Comparison of ENCODE assay signal across 18 cellular contexts in the genomic region with DNA sequence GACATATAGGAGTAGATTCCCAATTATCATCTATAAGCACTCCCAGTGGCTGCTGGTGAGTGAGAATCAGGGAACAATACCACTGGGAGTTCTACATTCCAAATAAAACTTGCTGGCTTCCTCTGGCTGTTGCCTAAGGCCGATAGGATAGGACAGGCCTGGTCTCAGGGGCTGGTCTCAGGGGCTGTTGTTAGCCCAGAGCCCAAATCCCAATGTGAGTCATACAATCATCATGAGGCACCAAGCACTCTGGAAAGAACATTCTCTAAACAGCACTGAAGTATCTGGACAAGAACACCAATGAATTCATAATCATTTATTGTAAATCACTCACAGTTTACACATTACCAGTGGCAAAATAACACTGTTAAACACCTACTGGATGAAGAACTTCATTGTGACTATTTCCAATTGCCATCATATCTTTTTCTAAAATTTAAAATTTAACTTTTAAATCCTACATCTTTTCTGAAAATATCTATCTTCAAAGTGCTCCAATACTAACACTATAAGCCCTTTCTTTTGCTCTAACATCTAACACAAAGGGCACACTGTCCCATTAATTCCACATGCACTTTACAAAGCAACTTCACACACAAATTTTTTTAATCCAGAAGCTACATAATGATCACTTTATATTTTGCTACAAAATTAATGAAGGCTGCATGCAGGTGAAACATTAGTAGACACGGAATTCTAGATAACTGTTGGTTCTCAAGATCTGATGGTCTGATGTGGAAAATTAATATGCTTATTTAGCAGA.
DNase-seq lines count a peak whose midpoint lies in the region; ATAC-seq and TF ChIP-seq lines count a peak whose summit lies in the region.
"Had no signal": no experiment of that assay in that cellular context is flagged by ENCODE, and none has a peak within 500 bp of the region (broad histone marks: within the 10 kb centered on the region; RNA-seq: fewer than 3 reads in every experiment).

No MANE protein-coding gene starts in this region.

- no peaks in the 10 kb centered on the region for H3K36me3 Mint-ChIP-seq in GM23338 (ENCODE audit: low read depth)
- H3K36me3 Mint-ChIP-seq in progenitor cell of endocrine pancreas (ENCODE audit: insufficient read depth), result peaks cover 4% of the 10 kb centered on the region
- H3K36me3 Mint-ChIP-seq in activated T-helper 17 cell treated with anti-CD3 and anti-CD28 coated beads, Interleukin-2, amount 50 U/mL, for 72 hours (ENCODE audit: low read depth), result no peaks in the 10 kb centered on the region

- H3K9me3 Mint-ChIP-seq in GM23338, result peaks cover 4% of the 10 kb centered on the region; the same call in 1 of the 3 replicates
- H3K9me3 Mint-ChIP-seq in progenitor cell of endocrine pancreas (ENCODE audit: low read depth), result peaks cover 5% of the 10 kb centered on the region
- H3K9me3 Mint-ChIP-seq in activated T-helper 17 cell treated with anti-CD3 and anti-CD28 coated beads, Interleukin-2, amount 50 U/mL, for 72 hours, result no peaks in the 10 kb centered on the region

- no peaks in the 10 kb centered on the region; the same call in 1 of the 2 replicates for H3K4me1 ChIP-seq in GM23338 (ENCODE audit: insufficient read depth)
- H3K4me1 ChIP-seq: BLaER1 treated with 17β-estradiol and CSF1 and Interleukin-3, amounts not matched to agents 10 nM and 100 nM; lower lobe of right lung; right atrium auricular region had no signal

- no peaks in the 10 kb centered on the region for H3K27me3 ChIP-seq in GM23338 (ENCODE audit: insufficient read depth)
- H3K27me3 ChIP-seq: BLaER1 treated with 17β-estradiol and CSF1 and Interleukin-3, amounts not matched to agents 10 nM and 100 nM; body of pancreas; right atrium auricular region had no signal

- H3K9me2 ChIP-seq in GM23338 (ENCODE audit: insufficient read depth), result no peaks in the 10 kb centered on the region

- H3K4me2 ChIP-seq in GM23338, result no peak overlapping the region
- H3K4me2 ChIP-seq: BLaER1 treated with 17β-estradiol and CSF1 and Interleukin-3, amounts not matched to agents 10 nM and 100 nM had no signal

- ATAC-seq in GM23338, result peak; percentile 38; the same call in 2 of the 3 replicates
- no peak for ATAC-seq in activated T-helper 17 cell treated with anti-CD3 and anti-CD28 coated beads, Interleukin-2, amount 50 U/mL, for 72 hours (replicated peaks)
- ATAC-seq in GM21367 (IDR thresholded peaks at IDR 0.05; ENCODE audit: unreplicated experiment), result no peak
- ATAC-seq in GM18502 (IDR thresholded peaks at IDR 0.05; ENCODE audit: poor library complexity, unreplicated experiment), result no peak
- ATAC-seq: body of pancreas, lower lobe of right lung had no signal

- in situ Hi-C loops in SK-MEL-5 (cut with HindIII; ENCODE audit: low pct_unique_long_range_greater_than_20kb, low sequenced_read_pairs), result no loop called here

- H3K4me1 Mint-ChIP-seq in GM23338 (peaks cover 6% of the 10 kb centered on the region; the same call in 2 of the 3 replicates), progenitor cell of endocrine pancreas (ENCODE audit: low read depth) (peaks cover 20% of the 10 kb centered on the region)
- H3K4me1 Mint-ChIP-seq in activated T-helper 17 cell treated with anti-CD3 and anti-CD28 coated beads, Interleukin-2, amount 50 U/mL, for 72 hours, result no peaks in the 10 kb centered on the region

- H3K27me3 Mint-ChIP-seq in GM23338 (ENCODE audit: insufficient read depth, low read depth, poor library complexity) (peaks cover 2% of the 10 kb centered on the region), progenitor cell of endocrine pancreas (peaks cover 23% of the 10 kb centered on the region)
- no peaks in the 10 kb centered on the region for H3K27me3 Mint-ChIP-seq in activated T-helper 17 cell treated with anti-CD3 and anti-CD28 coated beads, Interleukin-2, amount 50 U/mL, for 72 hours

- H3K27ac Mint-ChIP-seq in GM23338, result no peak overlapping the region
- H3K27ac Mint-ChIP-seq in progenitor cell of endocrine pancreas, result peak overlapping the region; percentile 86
- H3K27ac Mint-ChIP-seq in activated T-helper 17 cell treated with anti-CD3 and anti-CD28 coated beads, Interleukin-2, amount 50 U/mL, for 72 hours, result no peak overlapping the region
- H3K27ac Mint-ChIP-seq: T-helper 1 cell treated with Interleukin-12 subunit alpha and Interleukin-12 subunit beta and Interleukin-4 antibody, amounts not matched to agents 30 μg/mL and 1 μg/mL, for 36 hours had no signal

- DNase-seq in GM23338 (ENCODE audit: low spot score) (no peak), SK-MEL-5 (ENCODE audit: low read depth, low spot score) (peak; percentile 76), fibroblast of pulmonary artery (ENCODE audit: low read depth) (peak; percentile 69), progenitor cell of endocrine pancreas (ENCODE audit: low spot score, unreplicated experiment) (no peak), GM20000 (ENCODE audit: low spot score) (no peak)
- DNase-seq: activated CD8-positive, alpha-beta memory T cell treated with anti-CD3 and anti-CD28 coated beads, Interleukin-2, amount 50 U/mL, for 4 hours; activated naive CD4-positive, alpha-beta T cell; body of pancreas; DMS79; lower lobe of right lung; NCI-H1048; NCI-H82 had no signal

- H3K27ac ChIP-seq in GM23338 (ENCODE audit: low read depth), result no peak overlapping the region
- H3K27ac ChIP-seq: BLaER1 treated with 17β-estradiol and CSF1 and Interleukin-3, amounts not matched to agents 10 nM and 100 nM; body of pancreas; lower lobe of right lung; right atrium auricular region had no signal

- no peaks in the 10 kb centered on the region for H3K36me3 ChIP-seq in GM23338 (ENCODE audit: insufficient read depth)
- H3K36me3 ChIP-seq: lower lobe of right lung, right atrium auricular region had no signal

- no peaks in the 10 kb centered on the region for H3F3A ChIP-seq in GM23338 (replicated peaks; ENCODE audit: low read depth)

- no peak overlapping the region for H2AFZ ChIP-seq in GM23338

- TF ChIP-seq CTCF in GM23338 (conservative IDR thresholded peaks at IDR 0.05; ENCODE audit: low read depth in 2 of 2) (no peak), fibroblast of pulmonary artery (IDR thresholded peaks at IDR 0.05; ENCODE audit: low read length, missing control alignments) (no peak), progenitor cell of endocrine pancreas (IDR thresholded peaks at IDR 0.05; ENCODE audit: unreplicated experiment) (no peak), GM20000 (IDR thresholded peaks at IDR 0.05; ENCODE audit: extremely low read depth, missing control alignments) (no peak)

- H3K79me2 ChIP-seq in GM23338 (replicated peaks; ENCODE audit: insufficient read depth), result no peaks in the 10 kb centered on the region

- H3K4me3 ChIP-seq in GM23338, result no peak overlapping the region
- H3K4me3 ChIP-seq in fibroblast of pulmonary artery (replicated peaks; ENCODE audit: low read depth, low read length), result no peak overlapping the region
- H3K4me3 ChIP-seq: BLaER1 treated with 17β-estradiol and CSF1 and Interleukin-3, amounts not matched to agents 10 nM and 100 nM; body of pancreas; lower lobe of right lung; right atrium auricular region had no signal

- no peaks in the 10 kb centered on the region for H4K20me1 ChIP-seq in GM23338 (replicated peaks; ENCODE audit: insufficient read depth)
- H4K20me1 ChIP-seq: BLaER1 treated with 17β-estradiol and CSF1 and Interleukin-3, amounts not matched to agents 10 nM and 100 nM had no signal

- H3K4me3 Mint-ChIP-seq in GM23338 (no peak overlapping the region), progenitor cell of endocrine pancreas (ENCODE audit: low read depth) (no peak overlapping the region)
- H3K4me3 Mint-ChIP-seq in activated T-helper 17 cell treated with anti-CD3 and anti-CD28 coated beads, Interleukin-2, amount 50 U/mL, for 72 hours, result no peak overlapping the region
- H3K4me3 Mint-ChIP-seq: T-helper 1 cell treated with Interleukin-12 subunit alpha and Interleukin-12 subunit beta and Interleukin-4 antibody, amounts not matched to agents 30 μg/mL and 1 μg/mL, for 36 hours had no signal

TF ChIP-seq in GM23338, 12 proteins besides CTCF, POLR2A, EP300 and RAD21 (continues in another document):
- TF ChIP-seq CREB1 (CRISPR knock-in tag; IDR thresholded peaks at IDR 0.05; ENCODE audit: low read depth) (no peak), ZNF331 (CRISPR knock-in tag; IDR thresholded peaks at IDR 0.05; ENCODE audit: low read depth) (no peak), ETS1 (IDR thresholded peaks at IDR 0.05) (no peak), JUNB (IDR thresholded peaks at IDR 0.05; ENCODE audit: unreplicated experiment) (no peak), POLR2AphosphoS5 (IDR thresholded peaks at IDR 0.05; ENCODE audit: low read depth) (no peak)

Comparison
In these comparisons a context has a peak if more than half of its experiments do, and no peak if none do; other contexts are left out.
1. DNase-seq: peak in SK-MEL-5 (single experiment) and fibroblast of pulmonary artery (single experiment); none in GM23338 (single experiment), progenitor cell of endocrine pancreas (single experiment) and GM20000 (single experiment).